Comparison of ENCODE assay signal across 9 cellular contexts in genomic region chr18:63971320-63972071, GRCh38. TPM values are rescaled to one million over a fixed set of nuclear protein-coding genes. Genes with fewer than 3 reads are reported as not detected.
DNase-seq lines count a peak whose midpoint lies in the region; ATAC-seq, FAIRE-seq and TF ChIP-seq lines count a peak whose summit lies in the region.
"Had no signal": no experiment of that assay in that cellular context is flagged by ENCODE, and none has a peak within 500 bp of the region (broad histone marks: within the 10 kb centered on the region; RNA-seq: fewer than 3 reads in every experiment).

No MANE protein-coding gene starts in this region.

- peak overlapping the region; percentile 76 to 90 (median 86) for H3K4me3 ChIP-seq in keratinocyte (ENCODE audit: control insufficient read depth in 2 of 3, extremely low read depth in 1 of 3, insufficient read depth in 2 of 3, low read depth in 1 of 3, low read length in 3 of 3)

- no peaks in the 10 kb centered on the region for H3K9me3 Mint-ChIP-seq in activated CD4-positive, alpha-beta T cell treated with anti-CD3 and anti-CD28 coated beads, Interleukin-2, amount 10 ng/mL, durations not matched to agents 24 days and 14 days
- H3K9me3 Mint-ChIP-seq in activated naive CD8-positive, alpha-beta T cell (ENCODE audit: low read depth) = no peaks in the 10 kb centered on the region

- peak; percentile 58 for DNase-seq in activated CD4-positive, alpha-beta T cell treated with anti-CD3 and anti-CD28 coated beads, Interleukin-2, amount 10 ng/mL, durations not matched to agents 24 days and 14 days
- DNase-seq in activated CD4-positive, alpha-beta T cell treated with anti-CD3 and anti-CD28 coated beads, Interleukin-2, amount 50 U/mL, for 48 hours = no peak
- DNase-seq in keratinocyte (ENCODE audit: low read depth, low spot score) (no peak), substantia nigra (lab: John Stamatoyannopoulos, UW) (peak in 12 of 49 donors; percentile 6 to 35 (median 10)), NCI-H524 treated with DMSO at 0.1 percent for 48 hours (lab: John Stamatoyannopoulos, UW) (no peak), T-helper 9 cell (no peak)
- DNase-seq: NCI-H1694 had no signal

- H3K27ac ChIP-seq in keratinocyte (ENCODE audit: control insufficient read depth, insufficient read depth, low read length) = peak overlapping the region; percentile 93
- peak overlapping the region; percentile 96 for H3K27ac ChIP-seq in substantia nigra (ENCODE audit: low read depth, low read length, poor library complexity, severe bottlenecking)

- H3K27me3 ChIP-seq in keratinocyte (ENCODE audit: control insufficient read depth, extremely low read depth, insufficient read depth, low read length) = no peaks in the 10 kb centered on the region

- H3K79me2 ChIP-seq in keratinocyte (ENCODE audit: control insufficient read depth, insufficient read depth, low read length) = peaks cover 41% of the 10 kb centered on the region

- H3K4me1 Mint-ChIP-seq in activated CD4-positive, alpha-beta T cell treated with anti-CD3 and anti-CD28 coated beads, Interleukin-2, amount 10 ng/mL, durations not matched to agents 24 days and 14 days = peaks cover 37% of the 10 kb centered on the region
- peaks cover 38% of the 10 kb centered on the region for H3K4me1 Mint-ChIP-seq in activated naive CD8-positive, alpha-beta T cell (ENCODE audit: low read depth)

- ATAC-seq in HG03378 (IDR thresholded peaks at IDR 0.05; ENCODE audit: unreplicated experiment) = no peak

- peaks cover 29% of the 10 kb centered on the region for H3K4me1 ChIP-seq in keratinocyte (ENCODE audit: control insufficient read depth, extremely low read depth, insufficient read depth, low read length)

- peak overlapping the region; percentile 93 for H3K4me3 Mint-ChIP-seq in activated CD4-positive, alpha-beta T cell treated with anti-CD3 and anti-CD28 coated beads, Interleukin-2, amount 10 ng/mL, durations not matched to agents 24 days and 14 days
- H3K4me3 Mint-ChIP-seq in activated naive CD8-positive, alpha-beta T cell = peak overlapping the region; percentile 98

- peak overlapping the region; percentile 92 for H3K27ac Mint-ChIP-seq in activated CD4-positive, alpha-beta T cell treated with anti-CD3 and anti-CD28 coated beads, Interleukin-2, amount 10 ng/mL, durations not matched to agents 24 days and 14 days
- H3K27ac Mint-ChIP-seq in activated naive CD8-positive, alpha-beta T cell = peak overlapping the region; percentile 91

- H3K36me3 Mint-ChIP-seq in activated CD4-positive, alpha-beta T cell treated with anti-CD3 and anti-CD28 coated beads, Interleukin-2, amount 10 ng/mL, durations not matched to agents 24 days and 14 days (ENCODE audit: low read depth) = peaks cover 19% of the 10 kb centered on the region
- H3K36me3 Mint-ChIP-seq in activated naive CD8-positive, alpha-beta T cell = no peaks in the 10 kb centered on the region

- H3K9me3 ChIP-seq in keratinocyte (ENCODE audit: control insufficient read depth, low read depth, low read length) = no peaks in the 10 kb centered on the region

- dilution Hi-C loops in keratinocyte (cut with MboI; ENCODE audit: extremely low pct_ligation_motif_present, low sequenced_read_pairs) = no loop called here

- H3K4me2 ChIP-seq in keratinocyte (ENCODE audit: control insufficient read depth, extremely low read depth, insufficient read depth, low read depth, low read length) = peak overlapping the region; percentile 95

- H2AFZ ChIP-seq in keratinocyte (ENCODE audit: control insufficient read depth, low read length) = peak overlapping the region; percentile 84

- no peaks in the 10 kb centered on the region for H3K27me3 Mint-ChIP-seq in activated CD4-positive, alpha-beta T cell treated with anti-CD3 and anti-CD28 coated beads, Interleukin-2, amount 10 ng/mL, durations not matched to agents 24 days and 14 days
- no peaks in the 10 kb centered on the region for H3K27me3 Mint-ChIP-seq in activated naive CD8-positive, alpha-beta T cell

- no peaks in the 10 kb centered on the region for H4K20me1 ChIP-seq in keratinocyte (ENCODE audit: control insufficient read depth, extremely low read depth, insufficient read depth, low read length)

- H3K9me1 ChIP-seq in keratinocyte (ENCODE audit: control insufficient read depth, extremely low read depth, insufficient read depth, low read length) = no peaks in the 10 kb centered on the region

- H3K36me3 ChIP-seq in keratinocyte (ENCODE audit: control insufficient read depth in 2 of 2, extremely low read depth in 1 of 2, insufficient read depth in 2 of 2, low read length in 2 of 2) = peaks cover 0 to 8% of the 10 kb centered on the region in 2 experiments

- intact Hi-C loops in activated CD4-positive, alpha-beta T cell treated with anti-CD3 and anti-CD28 coated beads, Interleukin-2, amount 10 ng/mL, durations not matched to agents 24 days and 14 days (cut with micrococcal nuclease) = loop anchor here (2.0 to 5.0 kb wide), 2 partner anchors 23 to 34 kb away; no protein-coding TSS in a partner anchor

- TF ChIP-seq CTCF in keratinocyte (optimal IDR thresholded peaks at IDR 0.05 in 1 of 3, IDR thresholded peaks at IDR 0.05 in 1 of 3, conservative IDR thresholded peaks at IDR 0.05 in 1 of 3; ENCODE audit: extremely low read depth in 1 of 3, insufficient read depth in 2 of 3, low read length in 3 of 3) = no peak

- FAIRE-seq in keratinocyte (lab: Jason Lieb, UNC) = no peak

- H3K9ac ChIP-seq in keratinocyte (ENCODE audit: control insufficient read depth, extremely low read depth, insufficient read depth, low read length) = peak overlapping the region; percentile 96

RNA-seq across cellular contexts. Expression of gene SERPINB8, which starts 1.6 kb away (rescaled TPM):
- 22.0 and 25.5 TPM in 2 replicates for total RNA-seq in activated CD4-positive, alpha-beta T cell treated with anti-CD3 and anti-CD28 coated beads, Interleukin-2, amount 10 ng/mL, durations not matched to agents 24 days and 14 days
- polyA plus RNA-seq in keratinocyte = 35.3 to 48.9 TPM (median 38.6 TPM) in 3 replicates
- polyA plus RNA-seq in keratinocyte (2011; ENCODE audit: low read depth) = 40.7 TPM
- 28.2 and 44.6 TPM in 2 replicates for polyA plus RNA-seq in keratinocyte (2011; cell fraction: cytosol; rRNA removed)
- 42.2 and 53.5 TPM in 2 replicates for polyA plus RNA-seq in keratinocyte (2011; cell fraction: nucleus; rRNA removed)
- 42.9 and 55.5 TPM in 2 replicates for polyA plus RNA-seq in keratinocyte (2012; ENCODE audit: low replicate concordance)
- polyA minus RNA-seq in keratinocyte = 15.4 to 26.5 TPM (median 21.3 TPM) in 3 replicates
- polyA minus RNA-seq in keratinocyte (2011; cell fraction: cytosol; rRNA and poly(A)+ RNA removed) = 17.1 TPM
- polyA minus RNA-seq in keratinocyte (2011; cell fraction: nucleus; rRNA and poly(A)+ RNA removed) = 13.1 and 25.6 TPM in 2 replicates

RNA-seq across cellular contexts. Expression of gene HMSD, which starts 22.4 kb away (rescaled TPM):
- total RNA-seq in activated CD4-positive, alpha-beta T cell treated with anti-CD3 and anti-CD28 coated beads, Interleukin-2, amount 10 ng/mL, durations not matched to agents 24 days and 14 days = 16.8 and 25.0 TPM in 2 replicates
- polyA plus RNA-seq in keratinocyte = 0.64 to 1.2 TPM (median 0.94 TPM) in 3 replicates
- polyA plus RNA-seq in keratinocyte (2011; ENCODE audit: low read depth) = not detected
- 0.19 and 0.36 TPM in 2 replicates for polyA plus RNA-seq in keratinocyte (2011; cell fraction: cytosol; rRNA removed)
- polyA plus RNA-seq in keratinocyte (2011; cell fraction: nucleus; rRNA removed) = 0.28 and 0.39 TPM in 2 replicates
- polyA plus RNA-seq in keratinocyte (2012; ENCODE audit: low replicate concordance) = 0.89 TPM in 1 of 2 replicates, not detected in the other
- polyA minus RNA-seq in keratinocyte = 0.07 to 3.5 TPM (median 0.66 TPM) in 3 replicates
- not detected for polyA minus RNA-seq in keratinocyte (2011; cell fraction: cytosol; rRNA and poly(A)+ RNA removed)
- 1.9 TPM in 1 of 2 replicates, not detected in the other for polyA minus RNA-seq in keratinocyte (2011; cell fraction: nucleus; rRNA and poly(A)+ RNA removed)
